8 cellular contexts compared by ENCODE assay signal in genomic region chr2:202378001-202378400, GRCh38. TPM values are rescaled to one million over a fixed set of nuclear protein-coding genes. Genes with fewer than 3 reads are reported as not detected.
DNase-seq lines count a peak whose midpoint lies in the region; ATAC-seq, FAIRE-seq and TF ChIP-seq lines count a peak whose summit lies in the region.

No MANE protein-coding gene starts in this region.

- H3K27me3 ChIP-seq in right cardiac atrium (ENCODE audit: control insufficient read depth, insufficient read depth) = no peaks in the 10 kb centered on the region
- no peaks in the 10 kb centered on the region for H3K27me3 ChIP-seq in spleen (replicated peaks in 1 of 7)

- no peak for TF ChIP-seq CTCF in spleen (IDR thresholded peaks at IDR 0.05 in 8 of 11, conservative IDR thresholded peaks at IDR 0.05 in 3 of 11)

- FAIRE-seq in urothelium cell line (lab: Jason Lieb, UNC) = no peak

- no peaks in the 10 kb centered on the region for H3K9me3 ChIP-seq in T-helper 17 cell (ENCODE audit: control insufficient read depth, low read length, poor library complexity, severe bottlenecking)
- no peaks in the 10 kb centered on the region for H3K9me3 ChIP-seq in right cardiac atrium (ENCODE audit: control insufficient read depth, low read length)
- H3K9me3 ChIP-seq in spleen = no peaks in the 10 kb centered on the region

- H3K27ac Mint-ChIP-seq in T-helper 17 cell = peak overlapping the region; percentile 67

- H3K4me3 Mint-ChIP-seq in T-helper 17 cell = peak overlapping the region; percentile 98

- no peak for TF ChIP-seq POLR2A in spleen (IDR thresholded peaks at IDR 0.05)

- no peak for ATAC-seq in T-helper 17 cell
- no peak for ATAC-seq in right cardiac atrium
- ATAC-seq in GM19455 (IDR thresholded peaks at IDR 0.05; ENCODE audit: unreplicated experiment) = no peak

- H3K27ac ChIP-seq in right cardiac atrium (ENCODE audit: low read length) (no peak overlapping the region), spleen (peak overlapping the region in 6 of 8 donors; percentile 17 to 95 (median 93))

- no peaks in the 10 kb centered on the region for H3K27me3 Mint-ChIP-seq in T-helper 17 cell

- DNase-seq in NCI-H1105 treated with DMSO at 0.1 percent for 48 hours (lab: John Stamatoyannopoulos, UW) (peak; percentile 5), NCI-H1105 (lab: John Stamatoyannopoulos, UW) (no peak), T-helper 17 cell (no peak), right cardiac atrium (no peak), spleen (no peak), HPDE6-E6E7 (ENCODE audit: extremely low spot score) (no peak), urothelium cell line (ENCODE audit: low spot score) (no peak)

- no peaks in the 10 kb centered on the region for H3K36me3 Mint-ChIP-seq in T-helper 17 cell (ENCODE audit: low read depth)

- WGBS in right cardiac atrium = 2% methylated on average over 4 of the region's 4 CpGs
- 15 to 28% (median 22%) methylated on average over 4 of the region's 4 CpGs for WGBS in spleen, 5 donors

- H3K4me3 ChIP-seq in right cardiac atrium (ENCODE audit: low read length) (peak overlapping the region; percentile 95), spleen (peak overlapping the region; percentile 85 to 98 (median 92))

- intact Hi-C loops in right cardiac atrium (cut with DNase I) = loop anchor here in 1 of 4 donors (10.0 kb wide), 2 partner anchors 77 to 103 kb away; no protein-coding TSS in a partner anchor
- intact Hi-C loops in spleen (cut with DNase I; ENCODE audit: low total_unique reads) = no loop called here

- H3K4me1 Mint-ChIP-seq in T-helper 17 cell = peaks cover 15% of the 10 kb centered on the region

- H3K36me3 ChIP-seq in spleen = no peaks in the 10 kb centered on the region

- H3K4me1 ChIP-seq in right cardiac atrium (ENCODE audit: control insufficient read depth, insufficient read depth, low read length) (peaks cover 4% of the 10 kb centered on the region), spleen (peaks cover 16 to 81% (median 51%) of the 10 kb centered on the region in 6 donors)

RNA-seq across cellular contexts. Expression of gene BMPR2, which starts 1.9 kb away (rescaled TPM):
- 10 to 100 TPM; 11.3 to 12.4 TPM for total RNA-seq in T-helper 17 cell
- 10 to 100 TPM; 50.9 to 64.7 (median 55.6) TPM for total RNA-seq in right cardiac atrium
- polyA plus RNA-seq in right cardiac atrium = 14.9 TPM
- total RNA-seq in spleen = 10 to 100 TPM; 47.7 to 71.3 (median 53.1) TPM
- polyA plus RNA-seq in spleen = 1 to 10 TPM; 3.2 to 6.2 (median 4.4) TPM
